In genomic region chr19:18104793-18105131, GRCh38 we compare ENCODE assay signal across 9 cellular contexts. TPM values are rescaled to one million over a fixed set of nuclear protein-coding genes. Genes with fewer than 3 reads are reported as not detected.
A peak's percentile ranks its signal among the peaks of the same experiment; 100 is the strongest.
DNase-seq lines count a peak whose midpoint lies in the region; ATAC-seq, FAIRE-seq and TF ChIP-seq lines count a peak whose summit lies in the region.
"Had no signal": no experiment of that assay in that cellular context is flagged by ENCODE, and none has a peak within 500 bp of the region (broad histone marks: within the 10 kb centered on the region; RNA-seq: fewer than 3 reads in every experiment).

No MANE protein-coding gene starts in this region.

- H3K36me3 ChIP-seq in iPS-15b (ENCODE audit: control insufficient read depth, insufficient read depth, low read length): no peaks in the 10 kb centered on the region

- peaks cover 10% of the 10 kb centered on the region for H3K27me3 ChIP-seq in iPS-15b (ENCODE audit: control insufficient read depth, insufficient read depth, low read length)

- ATAC-seq in stimulated activated naive CD8-positive, alpha-beta T cell treated with anti-CD3 and anti-CD28 coated beads, Interleukin-15, amount 100 ng/mL, for 72 hours: peak; percentile 62
- ATAC-seq in HG02973 (IDR thresholded peaks at IDR 0.05; ENCODE audit: unreplicated experiment): no peak

- peak overlapping the region; percentile 54 for H3K9ac ChIP-seq in iPS-15b (ENCODE audit: low read depth, low read length)

- H3K27me3 Mint-ChIP-seq in T-helper 2 cell treated with Interferon-gamma antibody and Interleukin-4, amounts not matched to agents 5 μg/mL and 100 μg/mL, for 36 hours (ENCODE audit: low read depth): peaks cover 4% of the 10 kb centered on the region
- no peaks in the 10 kb centered on the region for H3K27me3 Mint-ChIP-seq in activated T-helper 1 cell treated with anti-CD3 and anti-CD28 coated beads, Interleukin-12 subunit alpha, Interleukin-12 subunit beta, Interleukin-2, Interleukin-4 antibody, amounts not matched to agents 30 ng/mL and 10 ng/mL and 1 ng/mL, durations not matched to agents 14 hours and 24 hours and 36 hours (ENCODE audit: insufficient read depth)
- peaks cover 10% of the 10 kb centered on the region for H3K27me3 Mint-ChIP-seq in stimulated activated naive CD8-positive, alpha-beta T cell treated with anti-CD3 and anti-CD28 coated beads, Interleukin-15, amount 100 ng/mL, for 72 hours

- DNase-seq in T-helper 2 cell treated with Interferon-gamma antibody and Interleukin-4, amounts not matched to agents 5 μg/mL and 100 μg/mL, for 36 hours (ENCODE audit: low spot score): no peak
- no peak for DNase-seq in T-helper 2 cell
- no peak for DNase-seq in activated T-helper 1 cell treated with anti-CD3 and anti-CD28 coated beads, Interleukin-12 subunit alpha, Interleukin-12 subunit beta, Interleukin-2, Interleukin-4 antibody, amounts not matched to agents 30 ng/mL and 10 ng/mL and 1 ng/mL, durations not matched to agents 14 hours and 24 hours and 36 hours (ENCODE audit: low spot score)
- no peak for DNase-seq in stimulated activated naive CD8-positive, alpha-beta T cell treated with anti-CD3 and anti-CD28 coated beads, Interleukin-15, amount 100 ng/mL, for 72 hours
- DNase-seq in H54 (ENCODE audit: insufficient read length, low spot score): no peak
- no peak for DNase-seq in stimulated activated CD4-positive, alpha-beta T cell treated with anti-CD3 and anti-CD28 coated beads, Interleukin-15, amount 100 ng/mL, for 24 hours

- intact Hi-C loops in activated T-helper 1 cell treated with anti-CD3 and anti-CD28 coated beads, Interleukin-12 subunit alpha, Interleukin-12 subunit beta, Interleukin-2, Interleukin-4 antibody, amounts not matched to agents 30 ng/mL and 10 ng/mL and 1 ng/mL, durations not matched to agents 14 hours and 24 hours and 36 hours (cut with micrococcal nuclease): loop anchor here (1.0 kb wide), 1 partner anchor 13 kb away; no protein-coding TSS in a partner anchor

- no peaks in the 10 kb centered on the region for H3K9me3 ChIP-seq in iPS-15b (ENCODE audit: control insufficient read depth, insufficient read depth, low read length)
- H3K9me3 ChIP-seq: mucosa of descending colon had no signal

- FAIRE-seq in H54 (lab: Jason Lieb, UNC): no peak

- peaks cover 15% of the 10 kb centered on the region for H3K4me1 Mint-ChIP-seq in T-helper 2 cell treated with Interferon-gamma antibody and Interleukin-4, amounts not matched to agents 5 μg/mL and 100 μg/mL, for 36 hours (ENCODE audit: low read depth)
- H3K4me1 Mint-ChIP-seq in activated T-helper 1 cell treated with anti-CD3 and anti-CD28 coated beads, Interleukin-12 subunit alpha, Interleukin-12 subunit beta, Interleukin-2, Interleukin-4 antibody, amounts not matched to agents 30 ng/mL and 10 ng/mL and 1 ng/mL, durations not matched to agents 14 hours and 24 hours and 36 hours (ENCODE audit: low read depth): peaks cover 16% of the 10 kb centered on the region
- peaks cover 38% of the 10 kb centered on the region for H3K4me1 Mint-ChIP-seq in stimulated activated naive CD8-positive, alpha-beta T cell treated with anti-CD3 and anti-CD28 coated beads, Interleukin-15, amount 100 ng/mL, for 72 hours

- H3K4me1 ChIP-seq in iPS-15b (ENCODE audit: control insufficient read depth, insufficient read depth, low read length): no peaks in the 10 kb centered on the region

- no peak for TF ChIP-seq POLR2A in H54 (IDR thresholded peaks at IDR 0.05; ENCODE audit: low read depth, low read length)

- peak overlapping the region; percentile 85 for H3K4me3 ChIP-seq in iPS-15b (ENCODE audit: low read depth, low read length)
- H3K4me3 ChIP-seq: mucosa of descending colon had no signal

- H3K27ac Mint-ChIP-seq in T-helper 2 cell treated with Interferon-gamma antibody and Interleukin-4, amounts not matched to agents 5 μg/mL and 100 μg/mL, for 36 hours: peak overlapping the region; percentile 15
- H3K27ac Mint-ChIP-seq in activated T-helper 1 cell treated with anti-CD3 and anti-CD28 coated beads, Interleukin-12 subunit alpha, Interleukin-12 subunit beta, Interleukin-2, Interleukin-4 antibody, amounts not matched to agents 30 ng/mL and 10 ng/mL and 1 ng/mL, durations not matched to agents 14 hours and 24 hours and 36 hours: no peak overlapping the region
- H3K27ac Mint-ChIP-seq in stimulated activated naive CD8-positive, alpha-beta T cell treated with anti-CD3 and anti-CD28 coated beads, Interleukin-15, amount 100 ng/mL, for 72 hours: no peak overlapping the region

- H3K9me3 Mint-ChIP-seq in T-helper 2 cell treated with Interferon-gamma antibody and Interleukin-4, amounts not matched to agents 5 μg/mL and 100 μg/mL, for 36 hours: no peaks in the 10 kb centered on the region
- H3K9me3 Mint-ChIP-seq in activated T-helper 1 cell treated with anti-CD3 and anti-CD28 coated beads, Interleukin-12 subunit alpha, Interleukin-12 subunit beta, Interleukin-2, Interleukin-4 antibody, amounts not matched to agents 30 ng/mL and 10 ng/mL and 1 ng/mL, durations not matched to agents 14 hours and 24 hours and 36 hours: no peaks in the 10 kb centered on the region
- no peaks in the 10 kb centered on the region for H3K9me3 Mint-ChIP-seq in stimulated activated naive CD8-positive, alpha-beta T cell treated with anti-CD3 and anti-CD28 coated beads, Interleukin-15, amount 100 ng/mL, for 72 hours

- H3K36me3 Mint-ChIP-seq in T-helper 2 cell treated with Interferon-gamma antibody and Interleukin-4, amounts not matched to agents 5 μg/mL and 100 μg/mL, for 36 hours (ENCODE audit: low read depth): peaks cover 4% of the 10 kb centered on the region
- H3K36me3 Mint-ChIP-seq in activated T-helper 1 cell treated with anti-CD3 and anti-CD28 coated beads, Interleukin-12 subunit alpha, Interleukin-12 subunit beta, Interleukin-2, Interleukin-4 antibody, amounts not matched to agents 30 ng/mL and 10 ng/mL and 1 ng/mL, durations not matched to agents 14 hours and 24 hours and 36 hours (ENCODE audit: low read depth): peaks cover under 1% of the 10 kb centered on the region

- H3K4me3 Mint-ChIP-seq in T-helper 2 cell treated with Interferon-gamma antibody and Interleukin-4, amounts not matched to agents 5 μg/mL and 100 μg/mL, for 36 hours: peak overlapping the region; percentile 78
- peak overlapping the region; percentile 70 for H3K4me3 Mint-ChIP-seq in activated T-helper 1 cell treated with anti-CD3 and anti-CD28 coated beads, Interleukin-12 subunit alpha, Interleukin-12 subunit beta, Interleukin-2, Interleukin-4 antibody, amounts not matched to agents 30 ng/mL and 10 ng/mL and 1 ng/mL, durations not matched to agents 14 hours and 24 hours and 36 hours
- H3K4me3 Mint-ChIP-seq in stimulated activated naive CD8-positive, alpha-beta T cell treated with anti-CD3 and anti-CD28 coated beads, Interleukin-15, amount 100 ng/mL, for 72 hours: peak overlapping the region; percentile 73 to 78

RNA-seq across cellular contexts. Expression of gene MAST3, which starts 7.2 kb away (rescaled TPM):
- total RNA-seq in activated T-helper 1 cell treated with anti-CD3 and anti-CD28 coated beads, Interleukin-12 subunit alpha, Interleukin-12 subunit beta, Interleukin-2, Interleukin-4 antibody, amounts not matched to agents 30 ng/mL and 10 ng/mL and 1 ng/mL, durations not matched to agents 14 hours and 24 hours and 36 hours: 16.5 and 17.6 TPM in 2 replicates

RNA-seq across cellular contexts. Expression of gene IL12RB1, which starts 18.0 kb away (rescaled TPM):
- 44.5 and 47.5 TPM in 2 replicates for total RNA-seq in activated T-helper 1 cell treated with anti-CD3 and anti-CD28 coated beads, Interleukin-12 subunit alpha, Interleukin-12 subunit beta, Interleukin-2, Interleukin-4 antibody, amounts not matched to agents 30 ng/mL and 10 ng/mL and 1 ng/mL, durations not matched to agents 14 hours and 24 hours and 36 hours

RNA-seq across cellular contexts. Expression of gene PIK3R2, which starts 48.2 kb away (rescaled TPM):
- 14.7 and 15.6 TPM in 2 replicates for total RNA-seq in activated T-helper 1 cell treated with anti-CD3 and anti-CD28 coated beads, Interleukin-12 subunit alpha, Interleukin-12 subunit beta, Interleukin-2, Interleukin-4 antibody, amounts not matched to agents 30 ng/mL and 10 ng/mL and 1 ng/mL, durations not matched to agents 14 hours and 24 hours and 36 hours
